8 cellular contexts compared by ENCODE assay signal in the genomic region with DNA sequence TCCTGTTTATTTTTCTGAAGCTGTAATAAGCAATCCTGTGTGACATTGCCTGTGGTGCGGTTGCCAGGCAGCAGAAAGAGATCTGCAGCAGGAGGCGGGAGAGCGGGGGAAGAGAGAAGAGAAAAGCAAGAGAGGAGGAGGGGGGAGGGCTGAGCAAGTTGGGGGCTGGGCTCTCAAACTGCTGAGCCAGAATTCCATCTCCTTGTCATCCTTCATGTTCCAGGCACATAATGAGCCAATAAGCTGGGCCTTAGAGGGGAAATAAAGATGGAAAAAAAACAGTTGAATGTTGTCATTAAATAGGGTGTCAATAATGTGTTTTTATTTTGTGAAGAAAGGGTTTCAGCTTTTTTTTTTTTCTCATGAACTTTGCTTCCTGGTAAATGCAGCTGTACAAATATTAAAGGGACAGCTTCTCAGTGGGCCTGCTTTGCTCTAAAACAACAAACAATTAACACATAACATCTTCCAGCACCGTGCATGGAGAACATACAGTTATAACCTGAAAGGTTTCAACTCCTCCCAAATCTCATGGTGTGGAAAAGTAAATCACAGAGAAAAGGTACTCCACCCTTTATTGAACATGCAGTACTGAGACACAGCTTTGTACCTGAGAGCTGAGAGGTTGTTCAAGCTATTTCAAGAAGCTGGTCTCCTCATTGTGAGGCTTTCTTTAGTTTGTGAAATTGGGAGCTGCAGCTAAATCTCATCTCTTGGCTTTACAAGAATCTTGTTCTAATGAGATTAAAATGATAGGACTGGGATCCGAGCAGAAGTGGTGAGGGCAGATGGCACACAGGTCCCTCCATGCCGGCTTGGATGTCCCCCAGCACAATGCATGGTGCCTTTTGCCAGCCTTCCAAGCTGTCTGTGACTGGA.
A peak's percentile ranks its signal among the peaks of the same experiment; 100 is the strongest.
DNase-seq lines count a peak whose midpoint lies in the region; ATAC-seq and TF ChIP-seq lines count a peak whose summit lies in the region.

No MANE protein-coding gene starts in this region.

- no peaks in the 10 kb centered on the region for H3K27me3 Mint-ChIP-seq in activated naive CD4-positive, alpha-beta T cell treated with anti-CD3 and anti-CD28 coated beads for 36 hours (ENCODE audit: low read depth)

- H3K9me3 ChIP-seq in cardiac muscle cell (ENCODE audit: low read depth): no peaks in the 10 kb centered on the region
- no peaks in the 10 kb centered on the region for H3K9me3 ChIP-seq in osteoblast (ENCODE audit: low read depth, low read length)

- H3K36me3 ChIP-seq in cardiac muscle cell (no peaks in the 10 kb centered on the region), osteoblast (ENCODE audit: insufficient read depth, low read length) (no peaks in the 10 kb centered on the region)

- no peaks in the 10 kb centered on the region for H3K36me3 Mint-ChIP-seq in activated naive CD4-positive, alpha-beta T cell treated with anti-CD3 and anti-CD28 coated beads for 36 hours (ENCODE audit: low read depth)

- CTCF ChIA-PET in activated naive CD4-positive, alpha-beta T cell treated with anti-CD3 and anti-CD28 coated beads for 36 hours (lab: Charles Lee): interaction anchor here (1.1 to 1.5 kb wide), 4 partner anchors 8 to 324 kb away, joined by 3 to 4 read pairs (median 3); no protein-coding TSS in a partner anchor

- TF ChIP-seq CTCF in cardiac muscle cell (IDR thresholded peaks at IDR 0.05; ENCODE audit: low read depth, low read length) (no peak), osteoblast (IDR thresholded peaks at IDR 0.05; ENCODE audit: extremely low read depth, low read depth, low read length) (no peak)

- H3K9me3 Mint-ChIP-seq in activated naive CD4-positive, alpha-beta T cell treated with anti-CD3 and anti-CD28 coated beads for 36 hours: no peaks in the 10 kb centered on the region

- ATAC-seq in GM21723 (IDR thresholded peaks at IDR 0.05; ENCODE audit: unreplicated experiment) (no peak), GM18868 (IDR thresholded peaks at IDR 0.05; ENCODE audit: unreplicated experiment) (no peak), GM18907 (IDR thresholded peaks at IDR 0.05; ENCODE audit: unreplicated experiment) (no peak)

- DNase-seq in DMS79 (lab: John Stamatoyannopoulos, UW): peak; percentile 87
- peak; percentile 97 for DNase-seq in NCI-H2196 treated with DMSO at 0.1 percent for 48 hours (lab: John Stamatoyannopoulos, UW; ENCODE audit: unreplicated experiment)
- DNase-seq in activated naive CD4-positive, alpha-beta T cell treated with anti-CD3 and anti-CD28 coated beads for 36 hours: peak; percentile 71
- DNase-seq in cardiac muscle cell (ENCODE audit: low read depth in 1 of 2, low spot score in 1 of 2): peak; percentile 85 to 95
- DNase-seq in osteoblast (ENCODE audit: insufficient read length, low spot score, missing footprints): peak; percentile 52

- H3K27ac ChIP-seq in cardiac muscle cell: peak overlapping the region; percentile 70
- peak overlapping the region; percentile 15 for H3K27ac ChIP-seq in osteoblast (ENCODE audit: low read depth, low read length)

- H3K79me2 ChIP-seq in osteoblast (ENCODE audit: insufficient read depth, low read length): no peaks in the 10 kb centered on the region

- no peaks in the 10 kb centered on the region for H4K20me1 ChIP-seq in osteoblast (ENCODE audit: insufficient read depth, low read length)

- peaks cover 19% of the 10 kb centered on the region for H3K4me1 ChIP-seq in cardiac muscle cell (ENCODE audit: low read depth)
- H3K4me1 ChIP-seq in osteoblast (ENCODE audit: insufficient read depth, low read length): peaks cover 24% of the 10 kb centered on the region

- H3K4me3 ChIP-seq in cardiac muscle cell (no peak overlapping the region), osteoblast (ENCODE audit: insufficient read depth, low read length) (no peak overlapping the region)

- H2AFZ ChIP-seq in osteoblast (ENCODE audit: low read length): peak overlapping the region; percentile 81

- no peaks in the 10 kb centered on the region for H3K27me3 ChIP-seq in cardiac muscle cell
- H3K27me3 ChIP-seq in osteoblast (ENCODE audit: insufficient read depth, low read length): no peaks in the 10 kb centered on the region

- intact Hi-C loops in activated naive CD4-positive, alpha-beta T cell treated with anti-CD3 and anti-CD28 coated beads for 36 hours (cut with micrococcal nuclease): loop anchor here (2.0 kb wide), 1 partner anchor 82 kb away; no protein-coding TSS in a partner anchor

- H3K4me3 Mint-ChIP-seq in activated naive CD4-positive, alpha-beta T cell treated with anti-CD3 and anti-CD28 coated beads for 36 hours: no peak overlapping the region

- no peak overlapping the region for H3K27ac Mint-ChIP-seq in activated naive CD4-positive, alpha-beta T cell treated with anti-CD3 and anti-CD28 coated beads for 36 hours

- H3K4me1 Mint-ChIP-seq in activated naive CD4-positive, alpha-beta T cell treated with anti-CD3 and anti-CD28 coated beads for 36 hours (ENCODE audit: low read depth): peaks cover 37% of the 10 kb centered on the region

- H3K4me2 ChIP-seq in osteoblast (ENCODE audit: insufficient read depth, low read length): peak overlapping the region; percentile 2
